ENCODE assay signal across 1 cellular context in genomic region chr20:23401051-23401450, GRCh38.
TF ChIP-seq lines count a peak whose summit lies in the region.

No MANE protein-coding gene starts in this region.

TF ChIP-seq in HepG2, 621 proteins besides CTCF, POLR2A, EP300 and RAD21:
- TF ChIP-seq RBM22 (optimal IDR thresholded peaks at IDR 0.05; ENCODE audit: low read length), result peak; percentile 35
- TF ChIP-seq MAFK (conservative IDR thresholded peaks at IDR 0.05 in 1 of 2, IDR thresholded peaks at IDR 0.05 in 1 of 2; ENCODE audit: low read length in 2 of 2), result peak; percentile 24 to 59; a peak in 2 of 4 replicates
- TF ChIP-seq FOXP1 (IDR thresholded peaks at IDR 0.05), result no peak
- no peak for TF ChIP-seq FOXP1 (CRISPR knock-in tag; IDR thresholded peaks at IDR 0.05)
